ENCODE assay signal across 10 cellular contexts in genomic region chr14:71651228-71651627, GRCh38.
A peak's percentile ranks its signal among the peaks of the same experiment; 100 is the strongest.
DNase-seq lines count a peak whose midpoint lies in the region; ATAC-seq, FAIRE-seq and TF ChIP-seq lines count a peak whose summit lies in the region.
"Had no signal": no experiment of that assay in that cellular context is flagged by ENCODE, and none has a peak within 500 bp of the region (broad histone marks: within the 10 kb centered on the region; RNA-seq: fewer than 3 reads in every experiment).

No MANE protein-coding gene starts in this region.

- FAIRE-seq in bronchial epithelial cell (lab: Jason Lieb, UNC), result no peak
- FAIRE-seq in small intestine (lab: Jason Lieb, UNC), result no peak
- no peak for FAIRE-seq in H54 (lab: Jason Lieb, UNC)

- 0 out of 2 replicates have a peak, but pooled peaks have one; percentile 2 for TF ChIP-seq RAD21 in IMR-90 (IDR thresholded peaks at IDR 0.05; ENCODE audit: low read length)

- no peak overlapping the region; a peak in 1 of 4 replicates for H4K8ac ChIP-seq in IMR-90 (ENCODE audit: low read depth in 2 of 2, low read length in 2 of 2)

- H3K4me2 ChIP-seq in IMR-90 (ENCODE audit: low read depth, low read length), result peak overlapping the region; percentile 64; the same call in 1 of the 2 replicates

- H3K18ac ChIP-seq in IMR-90 (ENCODE audit: low read depth, low read length), result peak overlapping the region; percentile 91; the same call in 1 of the 2 replicates

- DNase-seq in IMR-90, result peak; percentile 95
- DNase-seq in bronchial epithelial cell (ENCODE audit: low read depth), result peak; percentile 37
- peak; percentile 95 for DNase-seq in iris pigment epithelial cell (ENCODE audit: low read depth)
- no peak for DNase-seq in small intestine
- DNase-seq in H54 (ENCODE audit: insufficient read length, low spot score), result no peak
- DNase-seq in stimulated activated CD4-positive, alpha-beta T cell treated with anti-CD3 and anti-CD28 coated beads, Interleukin-1b, Interleukin-23, amount 100 ng/mL, for 48 hours, result no peak
- DNase-seq: activated naive CD8-positive, alpha-beta T cell treated with anti-CD3 and anti-CD28 coated beads, Interleukin-2, amount 10 ng/mL, durations not matched to agents 7 days and 5 days; NCI-H1092 treated with DMSO at 0.1 percent for 48 hours; OCI-M1 had no signal

- H3K79me1 ChIP-seq in IMR-90 (ENCODE audit: low read depth in 1 of 2, low read length in 2 of 2), result peaks cover 9 to 35% of the 10 kb centered on the region in 2 experiments

- no peak overlapping the region for H2AK9ac ChIP-seq in IMR-90 (replicated peaks; ENCODE audit: low read depth, low read length, poor library complexity)

- POLR2A ChIA-PET in IMR-90 (lab: Charles Lee; ENCODE audit: unreplicated experiment), result no interaction called here

- peaks cover 6% of the 10 kb centered on the region for H3K4me1 ChIP-seq in IMR-90 (ENCODE audit: control insufficient read depth, insufficient read depth, low read length)
- peaks cover 0 to 20% (median 0%) of the 10 kb centered on the region in 5 donors for H3K4me1 ChIP-seq in subcutaneous abdominal adipose tissue (ENCODE audit: control insufficient read depth in 5 of 5, insufficient read depth in 5 of 5, low read length in 5 of 5)
- H3K4me1 ChIP-seq in small intestine (ENCODE audit: control insufficient read depth in 2 of 2, insufficient read depth in 1 of 2, low read depth in 1 of 2, low read length in 1 of 2), result no peaks in the 10 kb centered on the region

- no peak overlapping the region for H2AFZ ChIP-seq in IMR-90 (replicated peaks; ENCODE audit: low read length, poor library complexity)

- H2BK5ac ChIP-seq in IMR-90 (ENCODE audit: low read depth, low read length, poor library complexity, severe bottlenecking), result peak overlapping the region; percentile 21

- intact Hi-C loops in IMR-90 (cut with micrococcal nuclease), result no loop called here

- H3K4ac ChIP-seq in IMR-90 (ENCODE audit: low read depth, low read length), result no peak overlapping the region

- 0 out of 2 replicates have a peak overlapping the region, but pooled peaks have one; percentile 36 for H4K5ac ChIP-seq in IMR-90 (ENCODE audit: low read depth, low read length)

- no peak for TF ChIP-seq CTCF in IMR-90 (conservative IDR thresholded peaks at IDR 0.05; ENCODE audit: low read depth, low read length)
- TF ChIP-seq CTCF in bronchial epithelial cell (IDR thresholded peaks at IDR 0.05; ENCODE audit: insufficient read depth, low read length, severe bottlenecking), result no peak

- 0 out of 2 replicates have a peak, but pooled peaks cover 3% of the 10 kb centered on the region for H3K9me1 ChIP-seq in IMR-90 (ENCODE audit: insufficient read depth, low read length)

- H3K27me3 ChIP-seq in IMR-90 (ENCODE audit: control insufficient read depth, insufficient read depth, low read length) (no peaks in the 10 kb centered on the region), bronchial epithelial cell (ENCODE audit: control insufficient read depth, insufficient read depth, low read length) (no peaks in the 10 kb centered on the region), subcutaneous abdominal adipose tissue (ENCODE audit: control insufficient read depth in 5 of 5, insufficient read depth in 4 of 5, low read length in 5 of 5) (no peaks in the 10 kb centered on the region), small intestine (ENCODE audit: control insufficient read depth in 2 of 2, insufficient read depth in 2 of 2, low read length in 2 of 2) (no peaks in the 10 kb centered on the region)

- no peak for TF ChIP-seq POLR2A in IMR-90 (IDR thresholded peaks at IDR 0.05; ENCODE audit: low read depth, low read length)
- no peak for TF ChIP-seq POLR2A in H54 (IDR thresholded peaks at IDR 0.05; ENCODE audit: low read depth, low read length)

- no peak overlapping the region for H2BK120ac ChIP-seq in IMR-90 (ENCODE audit: low read depth, low read length)

- no CpG with 5 or more reads among the region's 1 CpG for WGBS in IMR-90 (ENCODE audit: extremely low coverage in 2 of 2, insufficient read length in 1 of 2), 2 experiments
- 47 to 83% (median 71%) methylated on average over 1 of the region's 1 CpG for WGBS in small intestine, 3 donors

- no peak overlapping the region; the same call in 1 of the 2 replicates for H2BK20ac ChIP-seq in IMR-90 (ENCODE audit: low read depth, low read length)

- H3K27ac ChIP-seq in IMR-90 (ENCODE audit: insufficient read depth, low read length) (no peak overlapping the region), subcutaneous abdominal adipose tissue (ENCODE audit: low read depth, low read length) (peak overlapping the region; percentile 2), small intestine (ENCODE audit: low read depth in 1 of 2, low read length in 1 of 2) (no peak overlapping the region)

- no peak overlapping the region for H4K91ac ChIP-seq in IMR-90 (ENCODE audit: insufficient read depth, low read depth, low read length)

- H3K14ac ChIP-seq in IMR-90 (replicated peaks; ENCODE audit: low read depth, low read length), result 0 out of 2 replicates have a peak overlapping the region, but pooled peaks have one; percentile 8

- H3K9ac ChIP-seq in IMR-90 (ENCODE audit: low read depth, low read length) (no peak overlapping the region), subcutaneous abdominal adipose tissue (ENCODE audit: low read length in 5 of 5) (no peak overlapping the region)

- dilution Hi-C loops in IMR-90 (cut with HindIII; ENCODE audit: low sequenced_read_pairs, unreplicated experiment), result no loop called here

- no peaks in the 10 kb centered on the region for H4K20me1 ChIP-seq in IMR-90 (ENCODE audit: insufficient read depth, low read length)

- peak; percentile 96 for ATAC-seq in IMR-90 (ENCODE audit: low read depth)

- H3K56ac ChIP-seq in IMR-90 (ENCODE audit: extremely low read depth, insufficient read depth, low read length), result no peak overlapping the region

- no peak overlapping the region for H2AK5ac ChIP-seq in IMR-90 (ENCODE audit: low read depth, low read length)

- no peak overlapping the region; the same call in 2 of the 3 replicates for H2BK15ac ChIP-seq in IMR-90 (ENCODE audit: low read depth, low read length)

- CTCF ChIA-PET in IMR-90 (lab: Yijun Ruan, JAX), result interaction anchor here (0.9 kb wide), 1 partner anchor 176 kb away, joined by 3 read pairs; no protein-coding TSS in a partner anchor

- no peak overlapping the region for H3K23ac ChIP-seq in IMR-90 (ENCODE audit: low read depth, low read length)

- H3K4me3 ChIP-seq in IMR-90 (ENCODE audit: insufficient read depth, low read depth, low read length), result no peak overlapping the region
- H3K4me3 ChIP-seq in bronchial epithelial cell (ENCODE audit: low read depth, low read length), result no peak overlapping the region
- peak overlapping the region in 1 of 5 donors; percentile 4 for H3K4me3 ChIP-seq in subcutaneous abdominal adipose tissue (ENCODE audit: low read depth in 1 of 5, low read length in 5 of 5)
- H3K4me3 ChIP-seq in small intestine (ENCODE audit: low read depth in 1 of 2, low read length in 2 of 2), result no peak overlapping the region

- BruUV-seq in IMR-90 (replicated peaks; lab: Mats Ljungman, UMichigan), result no TSS peak

- in situ Hi-C loops in IMR-90 (cut with MboI; ENCODE audit: low sequenced_read_pairs), result no loop called here

- H3K36me3 ChIP-seq in IMR-90 (ENCODE audit: control insufficient read depth, insufficient read depth, low read length), result peaks cover 1% of the 10 kb centered on the region
- H3K36me3 ChIP-seq in bronchial epithelial cell (ENCODE audit: control insufficient read depth, insufficient read depth, low read length), result peaks cover 2% of the 10 kb centered on the region
- H3K36me3 ChIP-seq in subcutaneous abdominal adipose tissue (ENCODE audit: control insufficient read depth in 5 of 5, insufficient read depth in 5 of 5, low read length in 5 of 5), result peaks cover 0 to 26% (median 0%) of the 10 kb centered on the region in 5 donors
- H3K36me3 ChIP-seq in small intestine (ENCODE audit: control insufficient read depth in 2 of 2, insufficient read depth in 2 of 2, low read length in 2 of 2), result peaks cover 3 to 12% of the 10 kb centered on the region in 2 donors

- H3K9me3 ChIP-seq in IMR-90 (ENCODE audit: control insufficient read depth, insufficient read depth, low read length) (peaks cover 2% of the 10 kb centered on the region), subcutaneous abdominal adipose tissue (ENCODE audit: control insufficient read depth in 5 of 5, low read length in 5 of 5) (peaks cover 9 to 23% (median 18%) of the 10 kb centered on the region in 5 donors), small intestine (ENCODE audit: control insufficient read depth, low read depth) (no peaks in the 10 kb centered on the region)

TF ChIP-seq in IMR-90, 13 proteins besides CTCF, POLR2A, EP300 and RAD21:
- TF ChIP-seq SMC3 (IDR thresholded peaks at IDR 0.05; ENCODE audit: low read depth, low read length) (no peak), CEBPB (IDR thresholded peaks at IDR 0.05; ENCODE audit: low read depth, low read length) (peak; percentile 18; the same call in 1 of the 2 replicates)

Comparison
In these comparisons a context has a peak if more than half of its experiments do, and no peak if none do; other contexts are left out.
1. DNase-seq: peak in IMR-90 (single experiment), bronchial epithelial cell (single experiment) and iris pigment epithelial cell (single experiment); none in small intestine (single experiment), H54 (single experiment) and stimulated activated CD4-positive, alpha-beta T cell treated with anti-CD3 and anti-CD28 coated beads, Interleukin-1b, Interleukin-23, amount 100 ng/mL, for 48 hours (single experiment).